In the genomic region with DNA sequence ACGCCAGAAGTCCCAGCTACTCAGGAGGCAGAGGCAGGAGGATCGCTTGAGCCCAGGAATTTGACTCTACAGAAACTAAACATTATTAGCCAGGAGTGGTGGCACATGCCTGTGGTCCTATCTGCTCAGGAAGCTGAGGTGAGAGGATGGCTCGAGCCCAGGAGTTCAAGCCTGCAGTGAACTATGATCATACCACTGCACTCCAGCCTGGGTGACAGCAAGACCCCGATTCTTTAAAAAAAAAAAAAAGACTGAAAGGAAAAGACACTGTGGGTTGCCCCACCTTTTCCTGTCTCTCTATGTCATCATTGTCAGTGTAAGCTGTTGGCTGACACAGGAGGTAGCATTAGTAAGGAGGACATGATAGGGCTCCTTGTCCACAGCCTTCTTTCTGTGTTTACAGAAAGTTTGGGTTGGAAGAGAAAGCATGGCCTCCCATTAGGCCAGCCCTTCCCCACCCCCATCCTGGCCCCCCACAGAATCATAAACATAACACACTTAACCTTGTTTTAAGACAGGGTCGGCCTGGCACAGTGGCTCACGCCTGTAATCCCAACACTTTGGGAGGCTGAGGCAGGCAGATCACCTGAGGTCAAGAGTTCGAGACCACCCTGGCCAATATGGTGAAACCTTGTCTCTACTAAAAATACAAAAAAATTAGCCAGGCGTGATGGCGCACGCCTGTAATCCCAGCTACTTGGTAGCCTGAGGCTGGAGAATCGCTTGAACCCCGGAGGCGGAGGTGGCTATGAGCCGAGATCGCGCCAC, we compare ENCODE assay signal across 11 cellular contexts. TPM values are rescaled to one million over a fixed set of nuclear protein-coding genes. Genes with fewer than 3 reads are reported as not detected.
DNase-seq lines count a peak whose midpoint lies in the region; ATAC-seq and TF ChIP-seq lines count a peak whose summit lies in the region.
"Had no signal": no experiment of that assay in that cellular context is flagged by ENCODE, and none has a peak within 500 bp of the region (broad histone marks: within the 10 kb centered on the region; RNA-seq: fewer than 3 reads in every experiment).

No MANE protein-coding gene starts in this region.

- CTCF ChIA-PET in activated naive CD4-positive, alpha-beta T cell treated with anti-CD3 and anti-CD28 coated beads, Interleukin-2, amount 10 ng/mL, durations not matched to agents 7 days and 5 days (lab: Charles Lee), result interaction anchor here (0.8 to 4.7 kb wide), 6 partner anchors 18 to 283 kb away, joined by 3 to 40 read pairs (median 4); a partner anchor contains a TSS

- no peak for TF ChIP-seq POLR2A in Peyer's patch (IDR thresholded peaks at IDR 0.05)

- no peaks in the 10 kb centered on the region for H3K36me3 ChIP-seq in Peyer's patch
- H3K36me3 ChIP-seq: cardiac muscle cell, upper lobe of left lung had no signal

- H3K4me3 ChIP-seq in Peyer's patch, result no peak overlapping the region
- H3K4me3 ChIP-seq: cardiac muscle cell, upper lobe of left lung had no signal

- peak overlapping the region; percentile 14 to 61 (median 45) for H3K27ac ChIP-seq in Peyer's patch
- H3K27ac ChIP-seq: cardiac muscle cell, RWPE1 had no signal

- H3K4me1 ChIP-seq in Peyer's patch, result peaks cover 0 to 14% (median 0%) of the 10 kb centered on the region in 4 donors
- H3K4me1 ChIP-seq: upper lobe of left lung had no signal

- peak; percentile 64 for DNase-seq in activated naive CD4-positive, alpha-beta T cell treated with anti-CD3 and anti-CD28 coated beads, Interleukin-2, amount 10 ng/mL, durations not matched to agents 7 days and 5 days
- no peak for DNase-seq in activated naive CD4-positive, alpha-beta T cell treated with anti-CD3 and anti-CD28 coated beads, Interleukin-2, amount 50 U/mL, for 16 hours
- DNase-seq in Peyer's patch (peak in 1 of 3 donors; percentile 29), glomerular visceral epithelial cell (ENCODE audit: extremely low spot score) (no peak), HuH-7.5 (ENCODE audit: low spot score) (no peak)
- DNase-seq in central memory CD4-positive, alpha-beta T cell, result peak; percentile 76

- ATAC-seq in GM21423 (IDR thresholded peaks at IDR 0.05; ENCODE audit: unreplicated experiment), result no peak

- H3K9me3 ChIP-seq in Peyer's patch, result no peaks in the 10 kb centered on the region
- H3K9me3 ChIP-seq: upper lobe of left lung had no signal

- peak overlapping the region; percentile 64 for H3K4me3 Mint-ChIP-seq in activated naive CD4-positive, alpha-beta T cell treated with anti-CD3 and anti-CD28 coated beads, Interleukin-2, amount 10 ng/mL, durations not matched to agents 7 days and 5 days
- H3K4me3 Mint-ChIP-seq in stimulated activated naive CD8-positive, alpha-beta T cell treated with anti-CD3 and anti-CD28 coated beads, Interleukin-15, Interleukin-2, amounts not matched to agents 100 ng/mL and 50 ng/mL, for 24 hours, result peak overlapping the region; percentile 65

- H3K36me3 Mint-ChIP-seq in activated naive CD4-positive, alpha-beta T cell treated with anti-CD3 and anti-CD28 coated beads, Interleukin-2, amount 10 ng/mL, durations not matched to agents 7 days and 5 days, result peaks cover 35% of the 10 kb centered on the region
- H3K36me3 Mint-ChIP-seq in stimulated activated naive CD8-positive, alpha-beta T cell treated with anti-CD3 and anti-CD28 coated beads, Interleukin-15, Interleukin-2, amounts not matched to agents 100 ng/mL and 50 ng/mL, for 24 hours (ENCODE audit: low read depth), result peaks cover 3% of the 10 kb centered on the region

- H3K4me1 Mint-ChIP-seq in activated naive CD4-positive, alpha-beta T cell treated with anti-CD3 and anti-CD28 coated beads, Interleukin-2, amount 10 ng/mL, durations not matched to agents 7 days and 5 days, result peaks cover 77% of the 10 kb centered on the region
- peaks cover 64% of the 10 kb centered on the region for H3K4me1 Mint-ChIP-seq in stimulated activated naive CD8-positive, alpha-beta T cell treated with anti-CD3 and anti-CD28 coated beads, Interleukin-15, Interleukin-2, amounts not matched to agents 100 ng/mL and 50 ng/mL, for 24 hours (ENCODE audit: low read depth)

- TF ChIP-seq CTCF in Peyer's patch (IDR thresholded peaks at IDR 0.05), result no peak

- peak overlapping the region; percentile 98 for H3K27ac Mint-ChIP-seq in activated naive CD4-positive, alpha-beta T cell treated with anti-CD3 and anti-CD28 coated beads, Interleukin-2, amount 10 ng/mL, durations not matched to agents 7 days and 5 days
- peak overlapping the region; percentile 91 for H3K27ac Mint-ChIP-seq in stimulated activated naive CD8-positive, alpha-beta T cell treated with anti-CD3 and anti-CD28 coated beads, Interleukin-15, Interleukin-2, amounts not matched to agents 100 ng/mL and 50 ng/mL, for 24 hours

- no peaks in the 10 kb centered on the region for H3K27me3 ChIP-seq in Peyer's patch
- H3K27me3 ChIP-seq: cardiac muscle cell, upper lobe of left lung had no signal

- peaks cover 5% of the 10 kb centered on the region for H3K9me3 Mint-ChIP-seq in activated naive CD4-positive, alpha-beta T cell treated with anti-CD3 and anti-CD28 coated beads, Interleukin-2, amount 10 ng/mL, durations not matched to agents 7 days and 5 days
- H3K9me3 Mint-ChIP-seq in stimulated activated naive CD8-positive, alpha-beta T cell treated with anti-CD3 and anti-CD28 coated beads, Interleukin-15, Interleukin-2, amounts not matched to agents 100 ng/mL and 50 ng/mL, for 24 hours, result no peaks in the 10 kb centered on the region

- no peaks in the 10 kb centered on the region for H3K27me3 Mint-ChIP-seq in activated naive CD4-positive, alpha-beta T cell treated with anti-CD3 and anti-CD28 coated beads, Interleukin-2, amount 10 ng/mL, durations not matched to agents 7 days and 5 days
- H3K27me3 Mint-ChIP-seq in stimulated activated naive CD8-positive, alpha-beta T cell treated with anti-CD3 and anti-CD28 coated beads, Interleukin-15, Interleukin-2, amounts not matched to agents 100 ng/mL and 50 ng/mL, for 24 hours, result no peaks in the 10 kb centered on the region

RNA-seq across cellular contexts. Expression of a gene that starts 20.6 kb away (rescaled TPM):
- 10 to 100 TPM in 2 of 4 donors, 1 to 10 TPM in 2; 5.4 to 15.7 (median 9.3) TPM for total RNA-seq in Peyer's patch

Comparison
In these comparisons a context has a peak if more than half of its experiments do, and no peak if none do; other contexts are left out.
1. DNase-seq: peak in activated naive CD4-positive, alpha-beta T cell treated with anti-CD3 and anti-CD28 coated beads, Interleukin-2, amount 10 ng/mL, durations not matched to agents 7 days and 5 days (single experiment) and central memory CD4-positive, alpha-beta T cell (single experiment); none in activated naive CD4-positive, alpha-beta T cell treated with anti-CD3 and anti-CD28 coated beads, Interleukin-2, amount 50 U/mL, for 16 hours (single experiment), glomerular visceral epithelial cell (single experiment) and HuH-7.5 (single experiment).